ENCODE assay signal across 1 cellular context in the genomic region with DNA sequence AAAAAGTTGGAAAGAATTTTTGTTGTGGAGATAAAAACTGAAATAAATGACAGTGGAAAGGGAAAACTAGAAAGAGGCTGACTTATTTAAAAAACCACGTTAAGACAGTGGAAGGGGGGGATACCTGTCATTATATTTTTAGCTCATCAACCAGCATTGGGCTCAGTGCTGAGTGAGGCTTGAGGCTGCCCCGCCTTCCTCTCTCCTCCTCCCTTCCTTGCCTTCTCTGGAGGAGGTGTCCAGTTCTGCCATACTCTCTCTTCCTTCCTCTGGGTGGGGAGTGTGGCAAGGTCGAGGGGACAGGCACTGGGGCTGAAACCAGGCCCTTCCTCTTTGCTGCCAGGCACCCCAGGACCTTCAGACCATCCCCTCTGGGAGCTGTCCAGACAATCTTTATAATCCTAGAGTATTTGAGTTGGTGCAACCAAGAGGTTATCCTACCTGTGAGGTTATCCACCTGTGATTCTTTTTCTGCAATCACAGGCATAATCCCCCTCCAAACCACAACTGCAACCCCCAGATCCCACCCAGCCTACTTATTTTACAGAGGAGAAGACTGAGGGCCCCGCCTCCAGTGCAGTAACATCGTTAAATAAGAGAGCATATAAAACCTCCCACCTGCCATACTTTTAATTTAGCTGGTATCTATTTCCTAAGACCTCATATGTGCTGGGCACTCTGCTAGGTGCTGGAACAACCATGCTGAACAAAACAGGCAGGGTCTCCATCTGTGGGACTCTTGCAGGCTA.
TF ChIP-seq lines count a peak whose summit lies in the region.

No MANE protein-coding gene starts in this region.

TF ChIP-seq in WTC11, 78 proteins besides CTCF, POLR2A, EP300 and RAD21 (continued from another document):
- TF ChIP-seq, protein P1, sequence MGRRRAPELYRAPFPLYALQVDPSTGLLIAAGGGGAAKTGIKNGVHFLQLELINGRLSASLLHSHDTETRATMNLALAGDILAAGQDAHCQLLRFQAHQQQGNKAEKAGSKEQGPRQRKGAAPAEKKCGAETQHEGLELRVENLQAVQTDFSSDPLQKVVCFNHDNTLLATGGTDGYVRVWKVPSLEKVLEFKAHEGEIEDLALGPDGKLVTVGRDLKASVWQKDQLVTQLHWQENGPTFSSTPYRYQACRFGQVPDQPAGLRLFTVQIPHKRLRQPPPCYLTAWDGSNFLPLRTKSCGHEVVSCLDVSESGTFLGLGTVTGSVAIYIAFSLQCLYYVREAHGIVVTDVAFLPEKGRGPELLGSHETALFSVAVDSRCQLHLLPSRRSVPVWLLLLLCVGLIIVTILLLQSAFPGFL (CRISPR knock-in tag; IDR thresholded peaks at IDR 0.05; ENCODE audit: borderline replicate concordance): no peak
- TF ChIP-seq NFYB (CRISPR knock-in tag; conservative IDR thresholded peaks at IDR 0.05; ENCODE audit: low read depth) (no peak), ZNF219 (CRISPR knock-in tag; IDR thresholded peaks at IDR 0.05; ENCODE audit: borderline replicate concordance) (no peak)
